In the genomic region with DNA sequence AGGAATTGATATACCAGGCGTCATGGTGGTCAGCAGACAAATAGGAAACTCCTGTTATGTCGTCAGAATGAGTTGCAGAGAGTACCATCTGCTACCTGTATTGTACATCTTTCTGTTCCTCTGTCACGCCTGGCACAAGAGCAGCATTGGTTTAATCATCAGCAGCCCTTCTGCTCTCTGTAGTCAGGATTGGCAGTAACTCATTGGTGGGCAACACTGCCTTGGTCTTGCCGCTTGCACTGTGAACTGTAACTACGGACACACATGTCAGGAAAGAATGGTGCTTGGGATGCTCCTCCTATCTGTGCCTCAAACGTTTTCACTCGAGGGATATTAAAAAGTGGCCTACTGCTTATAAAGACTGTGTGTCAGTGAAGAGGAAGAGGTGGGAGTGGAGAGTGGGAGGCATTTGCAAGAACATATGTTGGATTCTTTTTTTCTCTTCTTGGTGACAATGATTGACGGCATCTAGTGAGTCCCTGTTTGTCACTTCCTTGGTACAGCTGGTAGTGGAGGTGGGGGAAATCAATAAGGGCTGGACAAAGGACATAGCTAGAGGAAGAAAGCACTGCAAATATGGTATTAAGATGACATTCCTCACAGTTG, we compare ENCODE assay signal across 11 cellular contexts.
DNase-seq lines count a peak whose midpoint lies in the region; ATAC-seq and TF ChIP-seq lines count a peak whose summit lies in the region.
"Had no signal": no experiment of that assay in that cellular context is flagged by ENCODE, and none has a peak within 500 bp of the region (broad histone marks: within the 10 kb centered on the region; RNA-seq: fewer than 3 reads in every experiment).

No MANE protein-coding gene starts in this region.

- H3K36me3 Mint-ChIP-seq in T-cell (no peaks in the 10 kb centered on the region), WTC11 (peaks cover 12% of the 10 kb centered on the region)

- TF ChIP-seq POLR2A in esophagus muscularis mucosa (IDR thresholded peaks at IDR 0.05; ENCODE audit: low read depth) (no peak), upper lobe of left lung (IDR thresholded peaks at IDR 0.05) (no peak)

- H3K36me3 ChIP-seq in esophagus muscularis mucosa (no peaks in the 10 kb centered on the region), upper lobe of left lung (no peaks in the 10 kb centered on the region)

- H3K27me3 ChIP-seq in esophagus muscularis mucosa (no peaks in the 10 kb centered on the region), upper lobe of left lung (no peaks in the 10 kb centered on the region)

- TF ChIP-seq EP300 in esophagus muscularis mucosa (IDR thresholded peaks at IDR 0.05): no peak
- TF ChIP-seq EP300 in upper lobe of left lung (IDR thresholded peaks at IDR 0.05): no peak

- H3K4me3 Mint-ChIP-seq in T-cell (peak overlapping the region; percentile 66 to 78 (median 67)), WTC11 (no peak overlapping the region)

- TF ChIP-seq CTCF in esophagus muscularis mucosa (IDR thresholded peaks at IDR 0.05): no peak
- TF ChIP-seq CTCF in upper lobe of left lung (IDR thresholded peaks at IDR 0.05): no peak
- no peak for TF ChIP-seq CTCF in WTC11 (IDR thresholded peaks at IDR 0.05)

- no peaks in the 10 kb centered on the region for H3K27me3 Mint-ChIP-seq in T-cell
- H3K27me3 Mint-ChIP-seq in WTC11 (ENCODE audit: low read depth): no peaks in the 10 kb centered on the region

- WGBS in esophagus muscularis mucosa: 62% methylated on average over 8 of the region's 8 CpGs
- 63 to 65% methylated on average over 8 of the region's 8 CpGs for WGBS in upper lobe of left lung, 2 donors

- intact Hi-C loops in esophagus muscularis mucosa (cut with DNase I): no loop called here

- H3K9me3 Mint-ChIP-seq in T-cell (no peaks in the 10 kb centered on the region), WTC11 (peaks cover 10% of the 10 kb centered on the region)

- H3K27ac ChIP-seq in esophagus muscularis mucosa (replicated peaks in 1 of 4) (peak overlapping the region; percentile 2 to 43 (median 38)), upper lobe of left lung (peak overlapping the region in 3 of 4 donors; percentile 47 to 71 (median 71))

- DNase-seq in stimulated activated CD4-positive, alpha-beta T cell treated with anti-CD3 and anti-CD28 coated beads, Interleukin-15, amount 100 ng/mL, for 24 hours: peak; percentile 19
- no peak for DNase-seq in stimulated activated CD4-positive, alpha-beta T cell treated with anti-CD3 and anti-CD28 coated beads, Interleukin-12 subunit alpha, Interleukin-12 subunit beta, amount 100 ng/mL, for 4 hours
- DNase-seq in T-cell: peak in 2 of 34 experiments; percentile 28 to 29
- DNase-seq in esophagus muscularis mucosa (ENCODE audit: extremely low spot score): no peak
- DNase-seq in upper lobe of left lung: no peak
- DNase-seq in iPS-NIHi7 (ENCODE audit: extremely low spot score): no peak
- DNase-seq in WTC11 (ENCODE audit: low spot score): no peak
- DNase-seq in SK-N-DZ (ENCODE audit: low spot score): no peak
- DNase-seq: Caco-2, IMR-90, SHP77 had no signal

- POLR2A ChIA-PET in T-cell (lab: Charles Lee) (interaction anchor here in 1 of 2 donors (0.6 to 1.5 kb wide), 4 partner anchors 37 to 143 kb away, joined by 3 to 10 read pairs (median 6); no protein-coding TSS in a partner anchor), WTC11 (lab: Charles Lee) (no interaction called here)

- H3K4me3 ChIP-seq in esophagus muscularis mucosa (no peak overlapping the region), upper lobe of left lung (no peak overlapping the region)

- H3K27ac Mint-ChIP-seq in T-cell (peak overlapping the region; percentile 94 to 96), WTC11 (no peak overlapping the region)

- no peak for ATAC-seq in T-cell (replicated peaks in 1 of 4)
- ATAC-seq in upper lobe of left lung (ENCODE audit: low FRiP score in 2 of 2): peak in 1 of 2 donors; percentile 5
- ATAC-seq in WTC11: no peak

- no peaks in the 10 kb centered on the region for H3K9me3 ChIP-seq in esophagus muscularis mucosa
- H3K9me3 ChIP-seq in upper lobe of left lung: no peaks in the 10 kb centered on the region
- H3K9me3 ChIP-seq: Caco-2 had no signal

- peaks cover 0 to 10% (median 5%) of the 10 kb centered on the region in 4 donors for H3K4me1 ChIP-seq in esophagus muscularis mucosa
- H3K4me1 ChIP-seq in upper lobe of left lung: peaks cover 24 to 44% (median 30%) of the 10 kb centered on the region in 4 donors

- H3K4me1 Mint-ChIP-seq in T-cell (peaks cover 73 to 86% (median 82%) of the 10 kb centered on the region in 3 donors), WTC11 (peaks cover 43% of the 10 kb centered on the region)

- CTCF ChIA-PET in T-cell (lab: Charles Lee): interaction anchor here (0.6 to 2.5 kb wide), 16 partner anchors 12 to 1202 kb away, joined by 3 to 27 read pairs (median 4); a partner anchor contains a TSS
- CTCF ChIA-PET in WTC11 (lab: Charles Lee): interaction anchor here (1.2 to 1.8 kb wide), 3 partner anchors 143 to 228 kb away, joined by 4 to 7 read pairs (median 4); a partner anchor contains a TSS

TF ChIP-seq in WTC11, 78 proteins besides CTCF, POLR2A, EP300 and RAD21:
- TF ChIP-seq TCF7 (CRISPR knock-in tag; IDR thresholded peaks at IDR 0.05; ENCODE audit: low read depth) (no peak), FOXJ3 (CRISPR knock-in tag; IDR thresholded peaks at IDR 0.05; ENCODE audit: borderline replicate concordance) (no peak)
- TF ChIP-seq, protein P1, sequence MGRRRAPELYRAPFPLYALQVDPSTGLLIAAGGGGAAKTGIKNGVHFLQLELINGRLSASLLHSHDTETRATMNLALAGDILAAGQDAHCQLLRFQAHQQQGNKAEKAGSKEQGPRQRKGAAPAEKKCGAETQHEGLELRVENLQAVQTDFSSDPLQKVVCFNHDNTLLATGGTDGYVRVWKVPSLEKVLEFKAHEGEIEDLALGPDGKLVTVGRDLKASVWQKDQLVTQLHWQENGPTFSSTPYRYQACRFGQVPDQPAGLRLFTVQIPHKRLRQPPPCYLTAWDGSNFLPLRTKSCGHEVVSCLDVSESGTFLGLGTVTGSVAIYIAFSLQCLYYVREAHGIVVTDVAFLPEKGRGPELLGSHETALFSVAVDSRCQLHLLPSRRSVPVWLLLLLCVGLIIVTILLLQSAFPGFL (CRISPR knock-in tag; IDR thresholded peaks at IDR 0.05; ENCODE audit: borderline replicate concordance): no peak
- TF ChIP-seq, protein P2, sequence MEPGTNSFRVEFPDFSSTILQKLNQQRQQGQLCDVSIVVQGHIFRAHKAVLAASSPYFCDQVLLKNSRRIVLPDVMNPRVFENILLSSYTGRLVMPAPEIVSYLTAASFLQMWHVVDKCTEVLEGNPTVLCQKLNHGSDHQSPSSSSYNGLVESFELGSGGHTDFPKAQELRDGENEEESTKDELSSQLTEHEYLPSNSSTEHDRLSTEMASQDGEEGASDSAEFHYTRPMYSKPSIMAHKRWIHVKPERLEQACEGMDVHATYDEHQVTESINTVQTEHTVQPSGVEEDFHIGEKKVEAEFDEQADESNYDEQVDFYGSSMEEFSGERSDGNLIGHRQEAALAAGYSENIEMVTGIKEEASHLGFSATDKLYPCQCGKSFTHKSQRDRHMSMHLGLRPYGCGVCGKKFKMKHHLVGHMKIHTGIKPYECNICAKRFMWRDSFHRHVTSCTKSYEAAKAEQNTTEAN (CRISPR knock-in tag; IDR thresholded peaks at IDR 0.05): no peak
- TF ChIP-seq, protein P3, sequence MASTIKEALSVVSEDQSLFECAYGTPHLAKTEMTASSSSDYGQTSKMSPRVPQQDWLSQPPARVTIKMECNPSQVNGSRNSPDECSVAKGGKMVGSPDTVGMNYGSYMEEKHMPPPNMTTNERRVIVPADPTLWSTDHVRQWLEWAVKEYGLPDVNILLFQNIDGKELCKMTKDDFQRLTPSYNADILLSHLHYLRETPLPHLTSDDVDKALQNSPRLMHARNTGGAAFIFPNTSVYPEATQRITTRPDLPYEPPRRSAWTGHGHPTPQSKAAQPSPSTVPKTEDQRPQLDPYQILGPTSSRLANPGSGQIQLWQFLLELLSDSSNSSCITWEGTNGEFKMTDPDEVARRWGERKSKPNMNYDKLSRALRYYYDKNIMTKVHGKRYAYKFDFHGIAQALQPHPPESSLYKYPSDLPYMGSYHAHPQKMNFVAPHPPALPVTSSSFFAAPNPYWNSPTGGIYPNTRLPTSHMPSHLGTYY (CRISPR knock-in tag; IDR thresholded peaks at IDR 0.05): no peak
